ENCODE assay signal across 27 cellular contexts in the genomic region with DNA sequence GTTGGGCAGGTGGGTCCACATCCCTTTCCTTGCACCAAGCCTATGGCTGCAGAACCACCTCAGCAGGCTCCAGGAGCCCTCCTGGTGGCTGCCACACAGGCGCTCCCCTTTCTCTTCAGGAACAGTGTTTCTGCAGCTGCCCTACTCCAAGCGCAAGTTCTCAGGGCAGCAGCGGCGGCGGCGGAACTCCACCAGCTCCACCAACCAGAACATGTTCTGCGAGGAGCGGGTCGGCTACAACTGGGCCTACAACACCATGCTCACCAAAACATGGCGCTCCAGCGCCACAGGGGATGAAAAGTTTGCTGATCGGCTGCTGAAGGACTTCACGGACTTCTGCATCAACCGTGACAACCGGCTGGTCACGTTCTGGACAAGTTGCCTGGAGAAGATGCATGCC.
"Had no signal": no experiment of that assay in that cellular context is flagged by ENCODE, and none has a peak within 500 bp of the region (broad histone marks: within the 10 kb centered on the region; RNA-seq: fewer than 3 reads in every experiment).

No MANE protein-coding gene starts in this region.

- H3K4me1 ChIP-seq: colonic mucosa, esophagus muscularis mucosa, esophagus squamous epithelium, foreskin keratinocyte, gastrocnemius medialis, gastroesophageal sphincter, heart left ventricle had no signal

- ATAC-seq: effector memory CD8-positive, alpha-beta T cell; esophagus mucosa; foreskin keratinocyte; gastrocnemius medialis; gastroesophageal sphincter; heart left ventricle had no signal

- H3K27ac ChIP-seq: colonic mucosa, coronary artery, epithelial cell of prostate, esophagus muscularis mucosa, esophagus squamous epithelium, foreskin keratinocyte, gastrocnemius medialis, gastroesophageal sphincter, heart left ventricle had no signal

- H3K4me3 ChIP-seq: colonic mucosa, coronary artery, dorsolateral prefrontal cortex, esophagus muscularis mucosa, esophagus squamous epithelium, gastrocnemius medialis, gastroesophageal sphincter, heart left ventricle had no signal

- H3K9me3 ChIP-seq: colonic mucosa, esophagus muscularis mucosa, esophagus squamous epithelium, gastrocnemius medialis, gastroesophageal sphincter, heart left ventricle had no signal

- H3K27me3 ChIP-seq: colonic mucosa, dorsolateral prefrontal cortex, esophagus muscularis mucosa, esophagus squamous epithelium, foreskin keratinocyte, gastrocnemius medialis, gastroesophageal sphincter, heart left ventricle had no signal

- H3K9me3 Mint-ChIP-seq: dendritic cell treated with granulocyte-macrophage colony-stimulating factor and Interleukin-4, amounts not matched to agents 40 ng/mL and 50 ng/mL, for 4 days; effector memory CD8-positive, alpha-beta T cell had no signal

- DNase-seq: colonic mucosa; cortex of kidney; dermis blood vessel endothelial cell; effector CD4-positive, alpha-beta T cell; effector CD8-positive, alpha-beta T cell; effector memory CD4-positive, alpha-beta T cell; effector memory CD8-positive, alpha-beta T cell; erythroblast; esophagus squamous epithelium; foreskin fibroblast; foreskin keratinocyte; foreskin melanocyte; gastrocnemius medialis; glutamatergic neuron; head of caudate nucleus; heart left ventricle had no signal

- FAIRE-seq: colon, endometrium, endothelial cell of umbilical vein, frontal cortex had no signal

- H3K36me3 ChIP-seq: colonic mucosa had no signal

- H3K4me3 Mint-ChIP-seq: dendritic cell treated with granulocyte-macrophage colony-stimulating factor and Interleukin-4, amounts not matched to agents 40 ng/mL and 50 ng/mL, for 4 days; effector memory CD8-positive, alpha-beta T cell had no signal

- H3K27me3 Mint-ChIP-seq: dendritic cell treated with granulocyte-macrophage colony-stimulating factor and Interleukin-4, amounts not matched to agents 40 ng/mL and 50 ng/mL, for 4 days; effector memory CD8-positive, alpha-beta T cell had no signal

- H3K27ac Mint-ChIP-seq: dendritic cell treated with granulocyte-macrophage colony-stimulating factor and Interleukin-4, amounts not matched to agents 40 ng/mL and 50 ng/mL, for 4 days had no signal
